In the genomic region with DNA sequence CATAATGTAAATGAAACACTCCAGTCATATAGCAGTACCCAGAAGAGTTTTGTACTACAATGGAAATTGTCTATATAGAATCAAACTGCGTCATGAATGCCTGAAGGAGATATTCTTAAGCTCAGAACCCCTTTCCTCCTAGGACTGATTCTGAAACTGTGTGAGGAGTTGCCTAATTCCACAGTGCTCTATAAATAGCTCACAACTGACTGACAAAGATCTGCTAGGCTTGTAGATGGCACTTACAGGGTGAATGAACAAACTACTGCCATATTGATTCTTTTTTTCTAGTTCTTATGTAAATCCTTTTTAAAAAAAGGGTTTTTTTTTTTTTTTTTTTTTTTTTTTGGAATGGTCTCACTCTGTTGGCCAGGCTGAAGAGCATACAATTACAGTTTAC, we compare ENCODE assay signal across 16 cellular contexts. TPM values are rescaled to one million over a fixed set of nuclear protein-coding genes. Genes with fewer than 3 reads are reported as not detected.
DNase-seq lines count a peak whose midpoint lies in the region; ATAC-seq and TF ChIP-seq lines count a peak whose summit lies in the region.
"Had no signal": no experiment of that assay in that cellular context is flagged by ENCODE, and none has a peak within 500 bp of the region (broad histone marks: within the 10 kb centered on the region; RNA-seq: fewer than 3 reads in every experiment).

No MANE protein-coding gene starts in this region.

- TF ChIP-seq CTCF in fibroblast of the aortic adventitia (IDR thresholded peaks at IDR 0.05; ENCODE audit: insufficient read depth, low read length): no peak
- TF ChIP-seq CTCF in natural killer cell (IDR thresholded peaks at IDR 0.05): no peak

- DNase-seq in Right ventricle myocardium superior: no peak
- no peak for DNase-seq in left cardiac atrium
- peak; percentile 1 for DNase-seq in fibroblast of the aortic adventitia (ENCODE audit: low read depth)
- peak; percentile 38 for DNase-seq in myocyte (ENCODE audit: low read depth)
- no peak for DNase-seq in natural killer cell
- DNase-seq: AML-193; Caco-2; CD4-positive, alpha-beta T cell; GM23248 had no signal

- H3K27ac Mint-ChIP-seq in natural killer cell: no peak overlapping the region
- H3K27ac Mint-ChIP-seq: CD4-positive, alpha-beta T cell had no signal

- H3K36me3 Mint-ChIP-seq in natural killer cell: no peaks in the 10 kb centered on the region

- H3K9me3 Mint-ChIP-seq in natural killer cell: peaks cover 9 to 12% of the 10 kb centered on the region in 2 donors
- H3K9me3 Mint-ChIP-seq: CD4-positive, alpha-beta T cell had no signal

- no peak overlapping the region for H3K4me3 Mint-ChIP-seq in natural killer cell
- H3K4me3 Mint-ChIP-seq: CD4-positive, alpha-beta T cell had no signal

- H3K27me3 Mint-ChIP-seq in natural killer cell (ENCODE audit: low read depth in 2 of 2): no peaks in the 10 kb centered on the region
- H3K27me3 Mint-ChIP-seq: CD4-positive, alpha-beta T cell had no signal

- H3K4me3 ChIP-seq in fibroblast of the aortic adventitia (ENCODE audit: low read depth, low read length): no peak overlapping the region
- H3K4me3 ChIP-seq: A549, GM23248, HAP-1 had no signal

- no peaks in the 10 kb centered on the region for H3K4me1 Mint-ChIP-seq in natural killer cell

- ATAC-seq in Right ventricle myocardium superior (ENCODE audit: poor library complexity) (peak; percentile 52), left cardiac atrium (no peak), HG02870 (IDR thresholded peaks at IDR 0.05; ENCODE audit: unreplicated experiment) (no peak), HG02571 (IDR thresholded peaks at IDR 0.05; ENCODE audit: unreplicated experiment) (no peak), natural killer cell (no peak)
- ATAC-seq: A549 had no signal

- intact Hi-C loops in Right ventricle myocardium superior (cut with DNase I): no loop called here
- intact Hi-C loops in left cardiac atrium (cut with DNase I): no loop called here
- intact Hi-C loops in natural killer cell (cut with micrococcal nuclease): no loop called here

RNA-seq across cellular contexts. Expression of gene UGT2B17, which starts 30.1 kb away (rescaled TPM):
- total RNA-seq in Right ventricle myocardium superior (not detected), left cardiac atrium (not detected), fibroblast of the aortic adventitia (ENCODE audit: low replicate concordance) (not detected in 2 replicates), myocyte (0.16 TPM in 1 of 2 replicates, not detected in the other), natural killer cell (under 1 TPM in 1 of 3 donors, not detected in 2; 0.28 TPM)
- polyA plus RNA-seq in myocyte (2012): not detected
- total RNA-seq: CD4-positive, alpha-beta T cell; GM23248; H4; HT-29 had no signal
- polyA plus RNA-seq: BJ, GM23248 had no signal

Comparison
In these comparisons a context has a peak if more than half of its experiments do, and no peak if none do; other contexts are left out.
1. DNase-seq: peak in fibroblast of the aortic adventitia (single experiment) and myocyte (single experiment); none in Right ventricle myocardium superior (single experiment), left cardiac atrium (single experiment) and natural killer cell (single experiment).